ENCODE assay signal across 11 cellular contexts in the genomic region with DNA sequence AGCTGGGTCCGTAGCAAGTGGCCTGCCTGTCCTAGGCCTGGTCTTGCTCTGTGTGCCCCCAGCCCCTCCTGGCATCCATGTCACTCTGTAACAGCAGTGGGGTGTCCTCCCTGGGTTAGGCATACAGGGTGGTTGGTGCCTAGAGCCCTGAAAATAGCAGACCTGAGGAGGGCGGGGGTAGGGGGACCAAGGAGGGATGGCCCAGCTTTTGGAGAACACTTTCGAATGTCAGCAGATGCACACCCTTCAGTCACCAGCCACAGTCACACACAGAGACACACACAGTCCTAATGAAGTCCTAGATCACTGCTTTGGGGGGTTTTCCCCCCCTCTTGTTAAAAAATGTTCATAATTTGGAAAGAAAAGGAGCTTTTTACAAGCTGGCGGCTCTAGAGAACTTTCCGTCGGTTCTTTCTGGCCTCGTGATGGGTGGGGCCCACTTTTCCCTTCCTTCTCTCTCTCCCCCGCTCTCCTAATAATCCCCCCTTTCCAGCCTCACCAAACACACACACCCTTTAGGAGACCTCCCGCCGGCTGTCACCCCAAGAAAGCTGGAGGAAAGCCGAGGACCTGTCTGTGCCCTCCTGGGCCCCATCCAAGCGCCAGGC. TPM values are rescaled to one million over a fixed set of nuclear protein-coding genes. Genes with fewer than 3 reads are reported as not detected.
DNase-seq lines count a peak whose midpoint lies in the region; ATAC-seq and TF ChIP-seq lines count a peak whose summit lies in the region.
"Had no signal": no experiment of that assay in that cellular context is flagged by ENCODE, and none has a peak within 500 bp of the region (broad histone marks: within the 10 kb centered on the region; RNA-seq: fewer than 3 reads in every experiment).

No MANE protein-coding gene starts in this region.

- no peak overlapping the region for H3K9ac ChIP-seq in trophoblast cell (ENCODE audit: low read length)

- 23 to 31% methylated on average over 12 of the region's 12 CpGs for WGBS in heart right ventricle, 2 donors
- no CpG with 5 or more reads among the region's 12 CpGs for WGBS in trophoblast cell (ENCODE audit: extremely low coverage, insufficient coverage, insufficient read length)

- peak overlapping the region; percentile 1 for H4K12ac ChIP-seq in trophoblast cell (ENCODE audit: low read depth, low read length)

- H2AK5ac ChIP-seq in trophoblast cell (ENCODE audit: low read length) = peak overlapping the region; percentile 49

- H3K4me3 ChIP-seq in heart right ventricle = peak overlapping the region in 5 of 10 donors; percentile 2 to 30 (median 22)
- no peak overlapping the region for H3K4me3 ChIP-seq in trophoblast cell (ENCODE audit: low read depth, low read length)
- H3K4me3 ChIP-seq: mucosa of descending colon had no signal

- H3K4ac ChIP-seq in trophoblast cell (ENCODE audit: low read depth, low read length) = peak overlapping the region; percentile 31

- no peak overlapping the region for H3K4me2 ChIP-seq in trophoblast cell (ENCODE audit: low read length)

- TF ChIP-seq CTCF in heart right ventricle (IDR thresholded peaks at IDR 0.05) = no peak

- H2AFZ ChIP-seq in trophoblast cell (ENCODE audit: insufficient read depth, low read length, poor library complexity) = no peak overlapping the region

- peaks cover 24% of the 10 kb centered on the region for H3K79me1 ChIP-seq in trophoblast cell (ENCODE audit: low read length)

- peak; percentile 17 for ATAC-seq in Right ventricle myocardium inferior
- peak; percentile 1 to 31 (median 8) for ATAC-seq in heart right ventricle
- ATAC-seq in GM18907 (IDR thresholded peaks at IDR 0.05; ENCODE audit: unreplicated experiment) = no peak

- H4K8ac ChIP-seq in trophoblast cell (ENCODE audit: low read depth, low read length) = peak overlapping the region; percentile 18

- peak overlapping the region; percentile 53 for H3K18ac ChIP-seq in trophoblast cell (ENCODE audit: low read length)

- H3K4me1 ChIP-seq in heart right ventricle (peaks cover 80 to 100% (median 100%) of the 10 kb centered on the region in 9 donors), trophoblast cell (ENCODE audit: control insufficient read depth in 1 of 2, insufficient read depth in 2 of 2, low read length in 2 of 2) (peaks cover 40 to 49% of the 10 kb centered on the region in 2 experiments)

- H3K23ac ChIP-seq in trophoblast cell (ENCODE audit: low read length) = no peak overlapping the region

- peak overlapping the region; percentile 88 for H2BK12ac ChIP-seq in trophoblast cell (ENCODE audit: low read length)

- H4K91ac ChIP-seq in trophoblast cell (ENCODE audit: low read depth, low read length) = peak overlapping the region; percentile 86

- intact Hi-C loops in Right ventricle myocardium inferior (cut with DNase I) = loop anchor here (5.0 kb wide), 1 partner anchor 43 kb away; no protein-coding TSS in a partner anchor
- intact Hi-C loops in cardiac septum (cut with DNase I) = loop anchor here (1.0 to 10.0 kb wide), 3 partner anchors 32 to 790 kb away; partner anchors contain the start of genes IER2 and STX10
- intact Hi-C loops in heart right ventricle (cut with DNase I) = loop anchor here in 2 of 10 donors (5.0 to 10.0 kb wide), 2 partner anchors 32 to 60 kb away; partner anchors contain the start of gene NFIX (in 1 of the 2)

- peaks cover 0 to 6% (median 0%) of the 10 kb centered on the region in 7 donors for H3K27me3 ChIP-seq in heart right ventricle
- H3K27me3 ChIP-seq in trophoblast cell (ENCODE audit: insufficient read depth, low read length) = peaks cover 47% of the 10 kb centered on the region

- H3K36me3 ChIP-seq in heart right ventricle (no peaks in the 10 kb centered on the region), trophoblast cell (ENCODE audit: control insufficient read depth in 1 of 2, insufficient read depth in 2 of 2, low read length in 2 of 2) (no peaks in the 10 kb centered on the region)

- H3K9me3 ChIP-seq in heart right ventricle (no peaks in the 10 kb centered on the region), trophoblast cell (ENCODE audit: insufficient read depth, low read depth, low read length) (no peaks in the 10 kb centered on the region)
- H3K9me3 ChIP-seq: mucosa of descending colon had no signal

- peak overlapping the region; percentile 48 for H2BK5ac ChIP-seq in trophoblast cell (ENCODE audit: low read depth, low read length, poor library complexity)

- H3K14ac ChIP-seq in trophoblast cell (ENCODE audit: low read length) = peak overlapping the region; percentile 43

- H3K79me2 ChIP-seq in trophoblast cell (ENCODE audit: control insufficient read depth, insufficient read depth, low read length, poor library complexity) = peaks cover 2% of the 10 kb centered on the region

- H3K27ac ChIP-seq in heart right ventricle = peak overlapping the region; percentile 80 to 99 (median 97)
- peak overlapping the region; percentile 37 for H3K27ac ChIP-seq in trophoblast cell (ENCODE audit: low read depth, low read length)

- DNase-seq in Right ventricle myocardium inferior (ENCODE audit: missing footprints) (no peak), cardiac septum (ENCODE audit: low spot score) (no peak), heart right ventricle (no peak), trophoblast cell (no peak), amygdala (lab: John Stamatoyannopoulos, UW) (no peak), COLO829 (ENCODE audit: low spot score) (no peak), NCI-H1436 (lab: John Stamatoyannopoulos, UW) (no peak)
- DNase-seq: activated naive CD4-positive, alpha-beta T cell treated with anti-CD3 and anti-CD28 coated beads for 36 hours had no signal

- H2BK120ac ChIP-seq in trophoblast cell (ENCODE audit: insufficient read depth, low read length, poor library complexity) = peak overlapping the region; percentile 77

RNA-seq across cellular contexts. Expression of gene LYL1, which starts 47.9 kb away (rescaled TPM):
- total RNA-seq in Right ventricle myocardium inferior (9.4 TPM), cardiac septum (9.4 TPM), heart right ventricle (1 to 10 TPM; 3.4 to 9.9 (median 6.1) TPM)
- polyA plus RNA-seq in heart right ventricle = 10 to 100 TPM; 11.5 to 13.0 TPM
- 0.10 and 0.16 TPM in 2 replicates for polyA plus RNA-seq in trophoblast cell (2013)
- total RNA-seq: A172 had no signal

RNA-seq across cellular contexts. Expression of gene NFIX, which starts 59.4 kb away (rescaled TPM):
- total RNA-seq in Right ventricle myocardium inferior (159 TPM), cardiac septum (123 TPM), heart right ventricle (100 to 1,000 TPM; 111 to 162 (median 145) TPM)
- polyA plus RNA-seq in heart right ventricle = 10 to 100 TPM; 16.8 to 34.2 TPM
- 0.03 and 0.04 TPM in 2 replicates for polyA plus RNA-seq in trophoblast cell (2013)
